24 cellular contexts compared by ENCODE assay signal in the genomic region with DNA sequence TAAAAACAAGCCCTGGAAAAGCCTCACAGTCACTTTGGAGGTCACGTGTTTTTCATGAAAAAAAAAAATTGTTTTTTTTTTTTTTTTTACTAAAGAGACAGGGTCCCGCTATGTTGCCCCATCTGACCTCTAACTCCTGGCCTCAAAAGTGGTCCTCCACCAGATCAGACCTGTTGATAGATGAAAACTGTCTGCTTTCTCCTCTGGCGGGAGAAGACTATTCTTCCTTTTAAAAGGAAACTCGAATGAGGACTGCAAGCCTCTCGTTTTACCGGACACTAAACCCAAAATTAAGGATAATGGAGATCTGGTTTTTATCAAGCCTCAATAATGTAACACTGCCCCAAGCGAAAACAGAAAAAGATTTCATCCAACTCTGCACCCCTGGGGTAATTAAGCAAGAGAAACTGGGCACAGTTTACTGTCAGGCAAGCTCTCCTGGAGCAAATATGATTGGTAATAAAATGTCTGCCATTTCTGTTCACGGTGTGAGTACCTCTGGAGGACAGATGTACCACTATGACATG. TPM values are rescaled to one million over a fixed set of nuclear protein-coding genes. Genes with fewer than 3 reads are reported as not detected.
DNase-seq lines count a peak whose midpoint lies in the region; ATAC-seq and TF ChIP-seq lines count a peak whose summit lies in the region.
"Had no signal": no experiment of that assay in that cellular context is flagged by ENCODE, and none has a peak within 500 bp of the region (broad histone marks: within the 10 kb centered on the region; RNA-seq: fewer than 3 reads in every experiment).

No MANE protein-coding gene starts in this region.

- peaks cover 88% of the 10 kb centered on the region for H4K20me1 ChIP-seq in neural progenitor cell (ENCODE audit: low read depth)

- H3K36me3 Mint-ChIP-seq in activated naive CD8-positive, alpha-beta T cell: no peaks in the 10 kb centered on the region
- peaks cover 2% of the 10 kb centered on the region for H3K36me3 Mint-ChIP-seq in activated naive CD8-positive, alpha-beta T cell treated with anti-CD3 and anti-CD28 coated beads, Interleukin-2, amount 50 U/mL, for 24 hours (ENCODE audit: low read depth)
- H3K36me3 Mint-ChIP-seq in endothelial cell (ENCODE audit: low read depth, unreplicated experiment) (no peaks in the 10 kb centered on the region), neural progenitor cell (no peaks in the 10 kb centered on the region)
- H3K36me3 Mint-ChIP-seq: stimulated activated memory B cell treated with anti-CD40 and anti-IgM and Interleukin-4, amounts not matched to agents 10 μg/mL and 1 μg/mL and 100 μg/mL, for 72 hours had no signal

- no peaks in the 10 kb centered on the region for H3K9me3 Mint-ChIP-seq in activated naive CD8-positive, alpha-beta T cell (ENCODE audit: low read depth)
- no peaks in the 10 kb centered on the region for H3K9me3 Mint-ChIP-seq in activated naive CD8-positive, alpha-beta T cell treated with anti-CD3 and anti-CD28 coated beads, Interleukin-2, amount 50 U/mL, for 24 hours
- H3K9me3 Mint-ChIP-seq in endothelial cell (ENCODE audit: unreplicated experiment) (no peaks in the 10 kb centered on the region), neural progenitor cell (no peaks in the 10 kb centered on the region)
- H3K9me3 Mint-ChIP-seq: activated CD4-positive, alpha-beta T cell treated with anti-CD3 and anti-CD28 coated beads, Interleukin-2, amount 10 ng/mL, durations not matched to agents 7 days and 5 days; activated naive CD4-positive, alpha-beta T cell treated with anti-CD3 and anti-CD28 coated beads for 36 hours; activated T-cell treated with anti-CD3 and anti-CD28 coated beads, Interleukin-2, amount 50 U/mL, for 72 hours; stimulated activated memory B cell treated with anti-CD40 and anti-IgM and Interleukin-4, amounts not matched to agents 10 μg/mL and 1 μg/mL and 100 μg/mL, for 72 hours had no signal

- H3K4me3 Mint-ChIP-seq in activated naive CD8-positive, alpha-beta T cell: no peak overlapping the region
- no peak overlapping the region for H3K4me3 Mint-ChIP-seq in activated naive CD8-positive, alpha-beta T cell treated with anti-CD3 and anti-CD28 coated beads, Interleukin-2, amount 50 U/mL, for 24 hours
- H3K4me3 Mint-ChIP-seq in endothelial cell (ENCODE audit: unreplicated experiment): no peak overlapping the region
- peak overlapping the region; percentile 72 for H3K4me3 Mint-ChIP-seq in neural progenitor cell
- H3K4me3 Mint-ChIP-seq: activated CD4-positive, alpha-beta T cell treated with anti-CD3 and anti-CD28 coated beads, Interleukin-2, amount 10 ng/mL, durations not matched to agents 7 days and 5 days; activated naive CD4-positive, alpha-beta T cell treated with anti-CD3 and anti-CD28 coated beads for 36 hours; activated T-cell treated with anti-CD3 and anti-CD28 coated beads, Interleukin-2, amount 50 U/mL, for 72 hours; stimulated activated memory B cell treated with anti-CD40 and anti-IgM and Interleukin-4, amounts not matched to agents 10 μg/mL and 1 μg/mL and 100 μg/mL, for 72 hours had no signal

- H2AFZ ChIP-seq in neural progenitor cell (replicated peaks): no peak overlapping the region

- no peaks in the 10 kb centered on the region for H3K27me3 ChIP-seq in neural progenitor cell
- H3K27me3 ChIP-seq: ascending aorta, tibial artery had no signal

- no peak for ATAC-seq in activated naive CD8-positive, alpha-beta T cell treated with anti-CD3 and anti-CD28 coated beads, Interleukin-2, amount 50 U/mL, for 24 hours
- ATAC-seq in GM19455 (IDR thresholded peaks at IDR 0.05; ENCODE audit: unreplicated experiment): no peak
- ATAC-seq: activated T-cell treated with anti-CD3 and anti-CD28 coated beads, Interleukin-2, amount 50 U/mL, for 72 hours; lower lobe of right lung; stimulated activated memory B cell treated with anti-CD40 and anti-IgM and Interleukin-4, amounts not matched to agents 10 μg/mL and 1 μg/mL and 100 μg/mL, for 72 hours had no signal

- H3K4me3 ChIP-seq in neural progenitor cell: no peak overlapping the region
- H3K4me3 ChIP-seq: ascending aorta, lower lobe of right lung, skin epidermis, tibial artery had no signal

- no peak overlapping the region for H3K27ac ChIP-seq in neural progenitor cell
- H3K27ac ChIP-seq: 22Rv1, VCaP had no signal

- no peaks in the 10 kb centered on the region for H3K9me3 ChIP-seq in neural progenitor cell (ENCODE audit: low read depth)
- H3K9me3 ChIP-seq: ascending aorta, lower lobe of right lung, tibial artery had no signal

- H3K27me3 Mint-ChIP-seq in activated naive CD8-positive, alpha-beta T cell: no peaks in the 10 kb centered on the region
- no peaks in the 10 kb centered on the region for H3K27me3 Mint-ChIP-seq in activated naive CD8-positive, alpha-beta T cell treated with anti-CD3 and anti-CD28 coated beads, Interleukin-2, amount 50 U/mL, for 24 hours
- H3K27me3 Mint-ChIP-seq in endothelial cell (ENCODE audit: unreplicated experiment) (peaks cover 2% of the 10 kb centered on the region), neural progenitor cell (ENCODE audit: insufficient read depth, low read depth) (peaks cover 5% of the 10 kb centered on the region)
- H3K27me3 Mint-ChIP-seq: activated CD4-positive, alpha-beta T cell treated with anti-CD3 and anti-CD28 coated beads, Interleukin-2, amount 10 ng/mL, durations not matched to agents 7 days and 5 days had no signal

- no peak for DNase-seq in activated naive CD8-positive, alpha-beta T cell treated with anti-CD3 and anti-CD28 coated beads, Interleukin-2, amount 50 U/mL, for 24 hours
- DNase-seq in endothelial cell (ENCODE audit: low spot score) (no peak), neural progenitor cell (ENCODE audit: low spot score) (no peak), SIG-M5 (lab: John Stamatoyannopoulos, UW) (no peak), MV-4-11 (lab: John Stamatoyannopoulos, UW) (no peak)
- DNase-seq in activated CD8-positive, alpha-beta memory T cell treated with anti-CD3 and anti-CD28 coated beads, Interleukin-2, amount 50 U/mL, for 48 hours: no peak
- DNase-seq: activated CD4-positive, alpha-beta T cell treated with anti-CD3 and anti-CD28 coated beads, Interleukin-2, amount 10 ng/mL, durations not matched to agents 7 days and 5 days; activated naive CD4-positive, alpha-beta T cell treated with anti-CD3 and anti-CD28 coated beads for 36 hours; activated T-cell treated with anti-CD3 and anti-CD28 coated beads, Interleukin-2, amount 50 U/mL, for 72 hours; caudate nucleus; DMS79 treated with DMSO at 0.1 percent for 48 hours; islet precursor cell; lower lobe of right lung; NCI-H1105; NCI-H1930; NCI-H2227 treated with DMSO at 0.1 percent for 48 hours; tibial artery had no signal

- peak overlapping the region; percentile 22 for H3K27ac Mint-ChIP-seq in activated naive CD8-positive, alpha-beta T cell
- no peak overlapping the region for H3K27ac Mint-ChIP-seq in activated naive CD8-positive, alpha-beta T cell treated with anti-CD3 and anti-CD28 coated beads, Interleukin-2, amount 50 U/mL, for 24 hours
- peak overlapping the region; percentile 50 for H3K27ac Mint-ChIP-seq in endothelial cell (ENCODE audit: unreplicated experiment)
- H3K27ac Mint-ChIP-seq in neural progenitor cell: peak overlapping the region; percentile 93
- H3K27ac Mint-ChIP-seq: activated CD4-positive, alpha-beta T cell treated with anti-CD3 and anti-CD28 coated beads, Interleukin-2, amount 10 ng/mL, durations not matched to agents 7 days and 5 days; activated naive CD4-positive, alpha-beta T cell treated with anti-CD3 and anti-CD28 coated beads for 36 hours; activated T-cell treated with anti-CD3 and anti-CD28 coated beads, Interleukin-2, amount 50 U/mL, for 72 hours; stimulated activated memory B cell treated with anti-CD40 and anti-IgM and Interleukin-4, amounts not matched to agents 10 μg/mL and 1 μg/mL and 100 μg/mL, for 72 hours had no signal

- H3K4me1 ChIP-seq in neural progenitor cell: peaks cover 40% of the 10 kb centered on the region

- H3K79me2 ChIP-seq in neural progenitor cell (ENCODE audit: low read depth): peaks cover 76% of the 10 kb centered on the region

- no peaks in the 10 kb centered on the region for H3K36me3 ChIP-seq in neural progenitor cell
- H3K36me3 ChIP-seq: ascending aorta, lower lobe of right lung had no signal

- no peak overlapping the region for H3K9ac ChIP-seq in neural progenitor cell

- TF ChIP-seq CTCF in endothelial cell (IDR thresholded peaks at IDR 0.05; ENCODE audit: unreplicated experiment) (no peak), neural progenitor cell (IDR thresholded peaks at IDR 0.05) (no peak)

- H3F3A ChIP-seq in neural progenitor cell (ENCODE audit: low read depth): peaks cover 14% of the 10 kb centered on the region

- H3K4me1 Mint-ChIP-seq in activated naive CD8-positive, alpha-beta T cell (ENCODE audit: low read depth): peaks cover 56% of the 10 kb centered on the region
- H3K4me1 Mint-ChIP-seq in activated naive CD8-positive, alpha-beta T cell treated with anti-CD3 and anti-CD28 coated beads, Interleukin-2, amount 50 U/mL, for 24 hours: peaks cover 58% of the 10 kb centered on the region
- peaks cover 57% of the 10 kb centered on the region for H3K4me1 Mint-ChIP-seq in endothelial cell (ENCODE audit: unreplicated experiment)
- peaks cover 61% of the 10 kb centered on the region for H3K4me1 Mint-ChIP-seq in neural progenitor cell

- H3K4me2 ChIP-seq in neural progenitor cell: peak overlapping the region; percentile 63

RNA-seq across cellular contexts. Expression of a gene that starts 25.8 kb away (rescaled TPM):
- 50.4 TPM for total RNA-seq in endothelial cell (ENCODE audit: unreplicated experiment)
- total RNA-seq in neural progenitor cell (ENCODE audit: low replicate concordance): 10.3 and 11.7 TPM in 2 replicates
